In genomic region chr6:158791456-158791855, GRCh38 we compare ENCODE assay signal across 1 cellular context.
A peak's percentile ranks its signal among the peaks of the same experiment; 100 is the strongest.
TF ChIP-seq lines count a peak whose summit lies in the region.

No MANE protein-coding gene starts in this region.

TF ChIP-seq in HepG2, 621 proteins besides CTCF, POLR2A, EP300 and RAD21:
- TF ChIP-seq ZNF362 (CRISPR knock-in tag; IDR thresholded peaks at IDR 0.05; ENCODE audit: borderline replicate concordance) (peak; percentile 82; the same call in 1 of the 2 replicates), ARID5B (CRISPR knock-in tag; IDR thresholded peaks at IDR 0.05) (peak; percentile 15; the same call in 1 of the 2 replicates), HNF4A (CRISPR knock-in tag; IDR thresholded peaks at IDR 0.05) (peak; percentile 7; the same call in 1 of the 2 replicates)
